20 cellular contexts compared by ENCODE assay signal in the genomic region with DNA sequence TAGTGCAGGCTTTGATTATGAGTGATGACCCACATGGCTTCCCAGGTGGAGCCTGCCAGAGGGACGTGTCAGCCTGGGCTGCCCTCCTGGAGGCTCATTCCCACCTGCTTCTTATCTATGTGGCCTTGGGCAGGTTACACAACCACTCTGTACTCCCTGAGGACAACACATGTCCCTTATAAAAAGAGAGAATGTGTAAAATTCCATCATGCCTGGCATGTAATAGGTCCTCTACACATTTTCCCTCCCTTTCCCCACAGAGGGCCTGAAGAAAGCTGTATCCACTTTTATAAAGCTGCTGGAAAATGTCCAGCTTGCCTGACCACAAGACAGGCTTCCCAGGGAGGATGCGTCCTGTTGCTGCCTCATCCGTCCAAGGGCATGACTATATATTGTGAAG. TPM values are rescaled to one million over a fixed set of nuclear protein-coding genes. Genes with fewer than 3 reads are reported as not detected.
DNase-seq lines count a peak whose midpoint lies in the region; TF ChIP-seq lines count a peak whose summit lies in the region.
"Had no signal": no experiment of that assay in that cellular context is flagged by ENCODE, and none has a peak within 500 bp of the region (broad histone marks: within the 10 kb centered on the region; RNA-seq: fewer than 3 reads in every experiment).

No MANE protein-coding gene starts in this region.

- DNase-seq in A172 (ENCODE audit: low spot score) (peak; percentile 77), amniotic epithelial cell (ENCODE audit: low read depth) (peak; percentile 92), foreskin fibroblast (peak; percentile 65 to 85), kidney glomerular epithelial cell (lab: John Stamatoyannopoulos, UW) (no peak), DMS153 (lab: John Stamatoyannopoulos, UW) (no peak), AG08396 (ENCODE audit: low spot score) (no peak)
- no peak for DNase-seq in activated CD4-positive, alpha-beta T cell treated with anti-CD3 and anti-CD28 coated beads for 1 hour
- DNase-seq: activated CD4-positive, alpha-beta T cell treated with anti-CD3 and anti-CD28 coated beads for 36 hours; activated naive CD4-positive, alpha-beta T cell treated with anti-CD3 and anti-CD28 coated beads, Interleukin-2, amount 10 ng/mL, durations not matched to agents 7 days and 5 days; cerebellar nuclear complex; NCI-H524; Peyer's patch; stimulated activated CD4-positive, alpha-beta T cell treated with anti-CD3 and anti-CD28 coated beads, Interleukin-4, amount 100 ng/mL, for 4 hours; T-helper 1 cell; upper lobe of right lung had no signal

- no peaks in the 10 kb centered on the region for H3K4me1 ChIP-seq in HEK293 (ENCODE audit: control insufficient read depth, insufficient read depth, low read length)
- H3K4me1 ChIP-seq: Peyer's patch, right atrium auricular region, upper lobe of right lung had no signal

- H3K27ac ChIP-seq in HEK293 (ENCODE audit: extremely low read depth, low read depth, low read length): no peak overlapping the region
- H3K27ac ChIP-seq: Peyer's patch, right atrium auricular region, upper lobe of right lung had no signal

- no peaks in the 10 kb centered on the region for H3K9me3 ChIP-seq in HEK293 (ENCODE audit: control insufficient read depth, insufficient read depth, low read depth, low read length)
- H3K9me3 ChIP-seq: Peyer's patch, right atrium auricular region, upper lobe of right lung had no signal

- POLR2A ChIA-PET in HEK293 (lab: Yijun Ruan, JAX): no interaction called here

- H3K36me3 ChIP-seq in HEK293 (ENCODE audit: control insufficient read depth in 2 of 2, insufficient read depth in 1 of 2, low read length in 2 of 2): no peaks in the 10 kb centered on the region
- H3K36me3 ChIP-seq: Peyer's patch, right atrium auricular region, upper lobe of right lung had no signal

- CTCF ChIA-PET in HEK293 (lab: Yijun Ruan, JAX): interaction anchor here (0.6 to 5.1 kb wide), 5 partner anchors 10 to 514 kb away, joined by 3 to 32 read pairs (median 4); no protein-coding TSS in a partner anchor

- H3K4me3 ChIP-seq in HEK293 (ENCODE audit: low read depth, low read length): no peak overlapping the region
- no peak overlapping the region for H3K4me3 ChIP-seq in foreskin fibroblast (ENCODE audit: low read depth in 1 of 2, low read length in 2 of 2)
- H3K4me3 ChIP-seq: Peyer's patch, right atrium auricular region, upper lobe of right lung had no signal

- no peak for TF ChIP-seq CTCF in HEK293 (tag by site-specific recombination; IDR thresholded peaks at IDR 0.05)
- no peak for TF ChIP-seq CTCF in foreskin fibroblast (IDR thresholded peaks at IDR 0.05; ENCODE audit: low read depth, low read length)

TF ChIP-seq in HEK293, 187 proteins besides CTCF, POLR2A, EP300 and RAD21:
- TF ChIP-seq BCL11A (tag by site-specific recombination; IDR thresholded peaks at IDR 0.05; ENCODE audit: low read depth): no peak
- peak; percentile 24; the same call in 1 of the 2 replicates for TF ChIP-seq GLIS1 (tag by site-specific recombination; IDR thresholded peaks at IDR 0.05)
- no peak for TF ChIP-seq ZNF174 (tag by site-specific recombination; IDR thresholded peaks at IDR 0.05)
- TF ChIP-seq ZNF223 (tag by site-specific recombination; IDR thresholded peaks at IDR 0.05): no peak

RNA-seq across cellular contexts. Expression of a gene that starts 55.0 kb away (rescaled TPM):
- not detected in 2 replicates for total RNA-seq in A172 (2014; rRNA removed; shearing (Covaris generic))
- total RNA-seq: A673; activated CD4-positive, alpha-beta T cell treated with anti-CD3 and anti-CD28 coated beads for 36 hours; liver; natural killer cell treated with Interleukin-12 subunit alpha and Interleukin-12 subunit beta and Interleukin-15 and Interleukin-18, amount 100 ng/mL, for 72 hours; right atrium auricular region; upper lobe of right lung had no signal

Comparison
In these comparisons a context has a peak if more than half of its experiments do, and no peak if none do; other contexts are left out.
1. DNase-seq: peak in A172 (single experiment), amniotic epithelial cell (single experiment) and foreskin fibroblast (2 of 2); none in activated CD4-positive, alpha-beta T cell treated with anti-CD3 and anti-CD28 coated beads for 1 hour (single experiment), kidney glomerular epithelial cell (single experiment), DMS153 (single experiment) and AG08396 (single experiment).